31 cellular contexts compared by ENCODE assay signal in the genomic region with DNA sequence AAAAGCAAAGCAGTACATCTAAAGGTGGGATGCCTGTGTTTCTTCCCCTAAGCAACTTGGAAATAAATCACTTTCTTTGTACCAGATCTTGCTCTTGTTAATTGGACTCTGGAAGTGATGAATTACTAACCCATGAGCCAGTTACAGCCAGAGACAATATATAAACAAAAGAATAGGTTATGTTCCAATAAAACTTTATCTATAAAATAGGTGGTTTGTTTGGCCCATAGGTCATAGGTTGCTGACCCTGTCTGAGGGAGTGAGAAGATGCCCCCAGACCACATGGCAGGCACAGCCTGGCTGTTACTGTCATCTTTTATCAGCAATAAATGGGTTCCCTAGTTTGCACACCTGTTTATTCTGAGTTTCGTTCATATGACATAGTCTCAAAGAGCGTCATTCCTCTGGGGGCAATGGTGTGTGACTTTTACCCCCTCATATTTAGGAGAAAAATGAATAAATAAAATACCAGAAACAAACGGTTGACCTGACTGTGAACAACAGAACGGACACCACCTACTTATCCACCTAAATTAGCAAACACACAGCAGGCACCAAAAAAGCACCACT. TPM values are rescaled to one million over a fixed set of nuclear protein-coding genes. Genes with fewer than 3 reads are reported as not detected.
DNase-seq lines count a peak whose midpoint lies in the region; ATAC-seq, FAIRE-seq and TF ChIP-seq lines count a peak whose summit lies in the region.
"Had no signal": no experiment of that assay in that cellular context is flagged by ENCODE, and none has a peak within 500 bp of the region (broad histone marks: within the 10 kb centered on the region; RNA-seq: fewer than 3 reads in every experiment).

No MANE protein-coding gene starts in this region.

- whole genome bisulfite sequencing in GM12878 (ENCODE audit: insufficient coverage, insufficient replicate concordance, low lambda C conversion rate, missing lambda C conversion rate), result 76% methylated on average over 4 of the region's 4 CpGs

- no peaks in the 10 kb centered on the region for H3K36me3 ChIP-seq in CD4-positive, CD25-positive, alpha-beta regulatory T cell (ENCODE audit: control insufficient read depth, insufficient read depth, low read length)
- H3K36me3 ChIP-seq in GM12878 (ENCODE audit: control insufficient read depth in 2 of 2, insufficient read depth in 2 of 2, low read length in 1 of 2), result no peaks in the 10 kb centered on the region; a peak in 1 of 4 replicates
- H3K36me3 ChIP-seq in naive thymus-derived CD4-positive, alpha-beta T cell (ENCODE audit: control insufficient read depth in 2 of 3, insufficient read depth in 3 of 3, low read length in 3 of 3), result no peaks in the 10 kb centered on the region

- no peak for TF ChIP-seq CTCF in GM12878 (IDR thresholded peaks at IDR 0.05 in 2 of 3, conservative IDR thresholded peaks at IDR 0.05 in 1 of 3; ENCODE audit: control insufficient read depth in 2 of 3, extremely low read depth in 1 of 3, insufficient read depth in 1 of 3, low read depth in 3 of 3, low read length in 3 of 3)

- RAD21 ChIA-PET in GM12878 (lab: Charles Lee; ENCODE audit: unreplicated experiment), result no interaction called here

- no peak overlapping the region for H3K4me3 ChIP-seq in CD4-positive, CD25-positive, alpha-beta regulatory T cell (ENCODE audit: low read depth, low read length)
- H3K4me3 ChIP-seq in Jurkat, Clone E6-1 (ENCODE audit: low read length), result 0 out of 2 replicates have a peak overlapping the region, but pooled peaks have one; percentile 1
- no peak overlapping the region for H3K4me3 ChIP-seq in GM12878
- H3K4me3 ChIP-seq in naive thymus-derived CD4-positive, alpha-beta T cell (ENCODE audit: low read length), result no peak overlapping the region
- H3K4me3 ChIP-seq: esophagus muscularis mucosa, heart left ventricle, lower lobe of right lung, SK-N-MC had no signal

- peaks cover 14% of the 10 kb centered on the region for H3K4me1 ChIP-seq in CD4-positive, CD25-positive, alpha-beta regulatory T cell (ENCODE audit: control insufficient read depth, insufficient read depth, low read length, poor library complexity, severe bottlenecking)
- 0 out of 2 replicates have a peak, but pooled peaks cover 2% of the 10 kb centered on the region for H3K4me1 ChIP-seq in GM12878 (ENCODE audit: control insufficient read depth, insufficient read depth, low read length)
- peaks cover 0 to 15% of the 10 kb centered on the region in 2 donors for H3K4me1 ChIP-seq in naive thymus-derived CD4-positive, alpha-beta T cell (ENCODE audit: control insufficient read depth in 2 of 2, insufficient read depth in 2 of 2, low read length in 2 of 2)
- H3K4me1 ChIP-seq: esophagus muscularis mucosa, foreskin keratinocyte had no signal

- H3K36me3 Mint-ChIP-seq in CD4-positive, CD25-positive, alpha-beta regulatory T cell, result peaks cover 9% of the 10 kb centered on the region
- peaks cover 2 to 9% (median 3%) of the 10 kb centered on the region in 5 donors for H3K36me3 Mint-ChIP-seq in naive thymus-derived CD4-positive, alpha-beta T cell
- H3K36me3 Mint-ChIP-seq in effector memory CD8-positive, alpha-beta T cell (ENCODE audit: insufficient read depth), result no peaks in the 10 kb centered on the region
- H3K36me3 Mint-ChIP-seq: CD14-positive monocyte had no signal

- H2AFZ ChIP-seq in GM12878 (ENCODE audit: control insufficient read depth, low read depth, low read length), result no peak overlapping the region

- H4K20me1 ChIP-seq in GM12878 (ENCODE audit: control insufficient read depth, insufficient read depth), result no peaks in the 10 kb centered on the region

- no peaks in the 10 kb centered on the region for H3K27me3 ChIP-seq in CD4-positive, CD25-positive, alpha-beta regulatory T cell (ENCODE audit: control insufficient read depth, insufficient read depth, low read length)
- no peaks in the 10 kb centered on the region for H3K27me3 ChIP-seq in GM12878 (replicated peaks in 1 of 2; ENCODE audit: control insufficient read depth in 2 of 2, insufficient read depth in 2 of 2, low read length in 1 of 2)
- H3K27me3 ChIP-seq in naive thymus-derived CD4-positive, alpha-beta T cell (ENCODE audit: control insufficient read depth in 2 of 2, insufficient read depth in 2 of 2, low read length in 2 of 2), result no peaks in the 10 kb centered on the region
- H3K27me3 ChIP-seq: esophagus muscularis mucosa, foreskin keratinocyte, heart left ventricle had no signal

- no peak overlapping the region for H3K9ac ChIP-seq in GM12878 (ENCODE audit: control insufficient read depth, insufficient read depth, low read length)

- no peak overlapping the region for H3K27ac ChIP-seq in CD4-positive, CD25-positive, alpha-beta regulatory T cell (ENCODE audit: insufficient read depth, low read length, poor library complexity, severe bottlenecking)
- H3K27ac ChIP-seq in GM12878 (ENCODE audit: control insufficient read depth, insufficient read depth), result no peak overlapping the region
- H3K27ac ChIP-seq in naive thymus-derived CD4-positive, alpha-beta T cell (ENCODE audit: low read depth, low read length), result no peak overlapping the region
- H3K27ac ChIP-seq: esophagus muscularis mucosa, foreskin keratinocyte, RWPE1, SK-N-MC had no signal

- no peak for ATAC-seq in CD4-positive, CD25-positive, alpha-beta regulatory T cell (ENCODE audit: low read depth in 2 of 2)
- ATAC-seq in GM12878 (peak; percentile 57), HG03457 (IDR thresholded peaks at IDR 0.05; ENCODE audit: unreplicated experiment) (no peak), HG03095 (IDR thresholded peaks at IDR 0.05; ENCODE audit: unreplicated experiment) (no peak)
- ATAC-seq in naive thymus-derived CD4-positive, alpha-beta T cell, result no peak
- ATAC-seq in effector memory CD8-positive, alpha-beta T cell (replicated peaks), result no peak
- ATAC-seq: foreskin keratinocyte, heart left ventricle, sciatic nerve had no signal

- FAIRE-seq in GM12878 (lab: Jason Lieb, UNC), result no peak
- FAIRE-seq: H54 had no signal

- no peak for DNase-seq in CD4-positive, CD25-positive, alpha-beta regulatory T cell
- no peak for DNase-seq in Jurkat, Clone E6-1 (ENCODE audit: low read depth, low spot score)
- DNase-seq in GM12878 (ENCODE audit: low read depth, low spot score) (no peak), HPDE6-E6E7 (ENCODE audit: extremely low spot score) (no peak)
- no peak for DNase-seq in naive thymus-derived CD4-positive, alpha-beta T cell
- DNase-seq in effector memory CD8-positive, alpha-beta T cell, result no peak
- DNase-seq: activated CD4-positive, alpha-beta T cell treated with anti-CD3 and anti-CD28 coated beads, Interleukin-2, amount 50 U/mL, for 1 hour; activated naive CD4-positive, alpha-beta T cell; activated T-cell treated with anti-CD3 and anti-CD28 coated beads, Interleukin-2, amount 50 U/mL, for 48 hours; amygdala; cortex of kidney; foreskin keratinocyte; heart left ventricle; KBM-7; kidney glomerular epithelial cell; lower lobe of right lung; NCI-H1436; NCI-H2107; NCI-H446 treated with DMSO at 0.1 percent for 48 hours; stimulated activated CD4-positive, alpha-beta T cell treated with anti-CD3 and anti-CD28 coated beads, Interleukin-12 subunit alpha, Interleukin-12 subunit beta, amount 100 ng/mL, for 4 hours; stimulated activated CD4-positive, alpha-beta T cell treated with anti-CD3 and anti-CD28 coated beads, Interleukin-4, amount 100 ng/mL, for 1 hour; substantia nigra had no signal

- no peak; a peak in 1 of 4 replicates for TF ChIP-seq EP300 in GM12878 (IDR thresholded peaks at IDR 0.05; ENCODE audit: borderline replicate concordance in 1 of 2, control insufficient read depth in 1 of 2, low read depth in 2 of 2, low read length in 2 of 2)

- H3K9me3 ChIP-seq in CD4-positive, CD25-positive, alpha-beta regulatory T cell (ENCODE audit: control insufficient read depth in 2 of 2, low read length in 2 of 2), result no peaks in the 10 kb centered on the region
- H3K9me3 ChIP-seq in GM12878 (replicated peaks; ENCODE audit: control insufficient read depth, insufficient read depth, low read length), result peaks cover 2% of the 10 kb centered on the region; the same call in 1 of the 3 replicates
- no peaks in the 10 kb centered on the region for H3K9me3 ChIP-seq in naive thymus-derived CD4-positive, alpha-beta T cell (ENCODE audit: control insufficient read depth in 2 of 3, low read length in 3 of 3)
- H3K9me3 ChIP-seq: esophagus muscularis mucosa, heart left ventricle, lower lobe of right lung had no signal

- no peak overlapping the region for H3K4me3 Mint-ChIP-seq in CD4-positive, CD25-positive, alpha-beta regulatory T cell
- H3K4me3 Mint-ChIP-seq in naive thymus-derived CD4-positive, alpha-beta T cell, result peak overlapping the region in 6 of 10 donors; percentile 22 to 76 (median 51)
- no peak overlapping the region for H3K4me3 Mint-ChIP-seq in effector memory CD8-positive, alpha-beta T cell

- no peaks in the 10 kb centered on the region; the same call in none of the 2 replicates for H3K79me2 ChIP-seq in GM12878 (ENCODE audit: control insufficient read depth, insufficient read depth, low read length)

- CTCF ChIA-PET in GM12878 (lab: Yijun Ruan, JAX), result interaction anchor here (0.6 to 1.2 kb wide), 3 partner anchors 12 to 39 kb away, joined by 3 to 4 read pairs (median 3); no protein-coding TSS in a partner anchor
- CTCF ChIA-PET in naive thymus-derived CD4-positive, alpha-beta T cell (lab: Charles Lee), result no interaction called here

- H3K4me2 ChIP-seq in GM12878 (ENCODE audit: control insufficient read depth, insufficient read depth), result no peak overlapping the region; the same call in 1 of the 2 replicates

- in situ Hi-C loops in GM12878 (cut with MboI), result no loop called here

- no peaks in the 10 kb centered on the region for H3K27me3 Mint-ChIP-seq in CD4-positive, CD25-positive, alpha-beta regulatory T cell
- peaks cover 0 to 23% (median 0%) of the 10 kb centered on the region in 5 donors for H3K27me3 Mint-ChIP-seq in naive thymus-derived CD4-positive, alpha-beta T cell
- no peaks in the 10 kb centered on the region for H3K27me3 Mint-ChIP-seq in effector memory CD8-positive, alpha-beta T cell
- H3K27me3 Mint-ChIP-seq: progenitor cell of endocrine pancreas had no signal

- peak overlapping the region; percentile 29 to 66 (median 53) for H3K27ac Mint-ChIP-seq in CD4-positive, CD25-positive, alpha-beta regulatory T cell
- H3K27ac Mint-ChIP-seq in naive thymus-derived CD4-positive, alpha-beta T cell, result peak overlapping the region; percentile 36 to 91 (median 78)
- no peak overlapping the region for H3K27ac Mint-ChIP-seq in effector memory CD8-positive, alpha-beta T cell
- H3K27ac Mint-ChIP-seq: CD14-positive monocyte, progenitor cell of endocrine pancreas had no signal

- no TSS peak for BruUV-seq in GM12878 (replicated peaks; lab: Mats Ljungman, UMichigan)

- TF ChIP-seq RAD21 in GM12878 (IDR thresholded peaks at IDR 0.05; ENCODE audit: insufficient read depth, low read depth, low read length), result no peak

- POLR2A ChIA-PET in GM12878 (lab: Charles Lee), result no interaction called here
- POLR2A ChIA-PET in naive thymus-derived CD4-positive, alpha-beta T cell (lab: Charles Lee), result no interaction called here

- H3K9me3 Mint-ChIP-seq in CD4-positive, CD25-positive, alpha-beta regulatory T cell, result no peaks in the 10 kb centered on the region
- H3K9me3 Mint-ChIP-seq in naive thymus-derived CD4-positive, alpha-beta T cell, result peaks cover 0 to 3% (median 0%) of the 10 kb centered on the region in 11 donors
- H3K9me3 Mint-ChIP-seq in effector memory CD8-positive, alpha-beta T cell, result no peaks in the 10 kb centered on the region
- H3K9me3 Mint-ChIP-seq: CD14-positive monocyte had no signal

- H3K4me1 Mint-ChIP-seq in CD4-positive, CD25-positive, alpha-beta regulatory T cell, result peaks cover 8 to 18% (median 11%) of the 10 kb centered on the region in 4 donors
- peaks cover 13 to 29% (median 17%) of the 10 kb centered on the region in 7 donors for H3K4me1 Mint-ChIP-seq in naive thymus-derived CD4-positive, alpha-beta T cell
- peaks cover 0 to 5% of the 10 kb centered on the region in 2 donors for H3K4me1 Mint-ChIP-seq in effector memory CD8-positive, alpha-beta T cell (ENCODE audit: low read depth in 2 of 2)
- H3K4me1 Mint-ChIP-seq: CD14-positive monocyte had no signal

- intact Hi-C loops in GM12878 (cut with micrococcal nuclease; ENCODE audit: unreplicated experiment), result no loop called here
- intact Hi-C loops in naive thymus-derived CD4-positive, alpha-beta T cell (cut with micrococcal nuclease), result loop anchor here in 1 of 2 donors (2.0 kb wide), 1 partner anchor 13 kb away; no protein-coding TSS in a partner anchor

- SMC1A ChIA-PET in GM12878 (lab: Charles Lee; ENCODE audit: uncharacterized antibody, unreplicated experiment), result no interaction called here

- no peak for TF ChIP-seq POLR2A in GM12878 (IDR thresholded peaks at IDR 0.05; ENCODE audit: low read depth, low read length)

RNA-seq across cellular contexts. Expression of a gene that starts 10.7 kb away (rescaled TPM):
- total RNA-seq in CD4-positive, CD25-positive, alpha-beta regulatory T cell, result 10.9 TPM
- 10 to 100 TPM; 15.4 to 34.4 (median 19.7) TPM for polyA plus RNA-seq in CD4-positive, CD25-positive, alpha-beta regulatory T cell
- polyA plus RNA-seq in Jurkat, Clone E6-1 (2012; ENCODE audit: insufficient read depth, insufficient read length), result 52.8 TPM
- 344 and 379 TPM in 2 replicates for total RNA-seq in GM12878 (2013; cell fraction: nucleolus; rRNA removed)
- total RNA-seq in GM12878 (2014; rRNA removed) (3.7 and 4.2 TPM in 2 replicates), GM12878 (2014; rRNA removed; fragmentation: Illumina TruSeq; extraction: Trizol) (2.6 and 3.4 TPM in 2 replicates), GM12878 (2021) (3.3 and 3.5 TPM in 2 replicates)
- 39.2 TPM for polyA plus RNA-seq in GM12878 (2011; ENCODE audit: low read depth)
- polyA plus RNA-seq in GM12878 (2011; rRNA removed) (134 and 192 TPM in 2 replicates), GM12878 (2014; fragmentation: Illumina TruSeq; extraction: Trizol) (4.3 and 4.4 TPM in 2 replicates), GM12878 (2014; fragmentation: Nextera tagmentation; extraction: Ambion mirVana) (1 to 10 TPM in 1 of 2 experiments, under 1 TPM in 1; 0.71 to 1.1 TPM), GM12878 (2014; rRNA removed) (3.4 and 3.9 TPM in 2 replicates), GM12878 (2016; fragmentation: Nextera tagmentation; extraction: Ambion mirVana) (10 to 100 TPM; 11.1 to 11.3 TPM)
- 157 and 254 TPM in 2 replicates for polyA plus RNA-seq in GM12878 (2011; cell fraction: cytosol; rRNA removed)
- 130 and 231 TPM in 2 replicates for polyA plus RNA-seq in GM12878 (2011; cell fraction: nucleus; rRNA removed)
- 66.3 and 79.3 TPM in 2 replicates for polyA plus RNA-seq in GM12878 (2012)
- 119 and 127 TPM in 2 replicates for polyA minus RNA-seq in GM12878 (2011; rRNA and poly(A)+ RNA removed)
- 25.0 and 25.4 TPM in 2 replicates for polyA minus RNA-seq in GM12878 (2011; cell fraction: cytosol; rRNA and poly(A)+ RNA removed)
- polyA minus RNA-seq in GM12878 (2011; cell fraction: nucleus; rRNA and poly(A)+ RNA removed), result 37.6 and 39.7 TPM in 2 replicates
- 10 to 100 TPM in 3 of 5 experiments, 1 to 10 TPM in 2; 8.7 to 28.7 (median 10.1) TPM for total RNA-seq in naive thymus-derived CD4-positive, alpha-beta T cell
- 10 to 100 TPM; 25.2 to 26.4 TPM for polyA plus RNA-seq in naive thymus-derived CD4-positive, alpha-beta T cell

RNA-seq across cellular contexts. Expression of a gene that starts 56.4 kb away (rescaled TPM):
- total RNA-seq in CD4-positive, CD25-positive, alpha-beta regulatory T cell, result 14.8 TPM
- 10 to 100 TPM; 18.5 to 23.7 (median 21.4) TPM for polyA plus RNA-seq in CD4-positive, CD25-positive, alpha-beta regulatory T cell
- polyA plus RNA-seq in Jurkat, Clone E6-1 (2012; ENCODE audit: insufficient read depth, insufficient read length), result 19.4 TPM
- 28.4 and 31.3 TPM in 2 replicates for total RNA-seq in GM12878 (2013; cell fraction: nucleolus; rRNA removed)
- total RNA-seq in GM12878 (2014; rRNA removed) (15.6 and 18.6 TPM in 2 replicates), GM12878 (2014; rRNA removed; fragmentation: Illumina TruSeq; extraction: Trizol) (23.6 and 23.8 TPM in 2 replicates), GM12878 (2021) (16.0 and 16.5 TPM in 2 replicates)
- 12.9 TPM for polyA plus RNA-seq in GM12878 (2011; ENCODE audit: low read depth)
- polyA plus RNA-seq in GM12878 (2011; rRNA removed) (21.5 and 31.3 TPM in 2 replicates), GM12878 (2014; fragmentation: Illumina TruSeq; extraction: Trizol) (25.8 and 31.6 TPM in 2 replicates), GM12878 (2014; fragmentation: Nextera tagmentation; extraction: Ambion mirVana) (10 to 100 TPM; 10.9 to 13.9 TPM), GM12878 (2014; rRNA removed) (15.5 and 17.9 TPM in 2 replicates), GM12878 (2016; fragmentation: Nextera tagmentation; extraction: Ambion mirVana) (10 to 100 TPM; 23.9 to 30.1 TPM)
- 10.0 and 11.8 TPM in 2 replicates for polyA plus RNA-seq in GM12878 (2011; cell fraction: cytosol; rRNA removed)
- polyA plus RNA-seq in GM12878 (2011; cell fraction: nucleus; rRNA removed), result 12.1 and 12.3 TPM in 2 replicates
- 18.0 and 20.7 TPM in 2 replicates for polyA plus RNA-seq in GM12878 (2012)
- polyA minus RNA-seq in GM12878 (2011; rRNA and poly(A)+ RNA removed), result 9.5 and 14.2 TPM in 2 replicates
- 7.3 and 9.5 TPM in 2 replicates for polyA minus RNA-seq in GM12878 (2011; cell fraction: cytosol; rRNA and poly(A)+ RNA removed)
- 6.8 and 10.0 TPM in 2 replicates for polyA minus RNA-seq in GM12878 (2011; cell fraction: nucleus; rRNA and poly(A)+ RNA removed)
- total RNA-seq in naive thymus-derived CD4-positive, alpha-beta T cell, result 10 to 100 TPM in 4 of 5 experiments, 1 to 10 TPM in 1; 9.7 to 25.8 (median 23.5) TPM
- polyA plus RNA-seq in naive thymus-derived CD4-positive, alpha-beta T cell, result 10 to 100 TPM; 17.6 to 27.9 TPM

Comparison
In these comparisons a context has a peak if more than half of its experiments do, and no peak if none do; other contexts are left out.
1. H3K27ac Mint-ChIP-seq: peak in CD4-positive, CD25-positive, alpha-beta regulatory T cell (3 of 3) and naive thymus-derived CD4-positive, alpha-beta T cell (9 of 9); none in effector memory CD8-positive, alpha-beta T cell (0 of 2).
2. H3K4me3 Mint-ChIP-seq: peak in naive thymus-derived CD4-positive, alpha-beta T cell (6 of 10); none in CD4-positive, CD25-positive, alpha-beta regulatory T cell (0 of 4) and effector memory CD8-positive, alpha-beta T cell (0 of 2).